Comparison of ENCODE assay signal across 8 cellular contexts in the genomic region with DNA sequence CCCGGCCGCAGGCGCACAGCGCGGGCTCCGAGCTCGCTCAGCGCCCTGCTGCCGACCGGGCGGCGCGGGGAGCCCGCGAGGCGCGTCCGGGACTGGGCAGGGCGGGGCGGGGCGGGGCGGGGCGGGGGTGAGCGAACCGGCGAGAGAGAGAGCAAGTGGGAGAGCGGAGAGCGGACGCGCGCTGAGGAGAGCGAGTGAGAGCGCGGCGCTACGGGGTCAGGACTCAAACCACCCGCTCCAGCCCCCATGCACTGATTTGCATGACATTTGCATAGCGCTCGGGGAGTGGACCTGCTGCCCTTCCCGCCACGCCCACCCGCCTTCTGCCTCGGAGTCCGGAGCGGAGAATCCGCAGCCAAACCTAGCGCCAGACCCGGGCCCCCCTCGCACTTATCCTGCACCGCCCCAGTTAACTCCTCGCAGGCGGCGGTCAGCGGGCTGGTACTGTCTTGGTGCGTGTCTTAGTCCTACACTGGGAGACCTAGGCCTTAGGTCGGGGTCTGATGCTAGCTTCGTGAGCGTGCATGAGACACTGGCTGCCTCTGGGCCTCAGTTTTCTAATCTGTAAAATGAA.
DNase-seq lines count a peak whose midpoint lies in the region; ATAC-seq lines count a peak whose summit lies in the region.

A gene with protein sequence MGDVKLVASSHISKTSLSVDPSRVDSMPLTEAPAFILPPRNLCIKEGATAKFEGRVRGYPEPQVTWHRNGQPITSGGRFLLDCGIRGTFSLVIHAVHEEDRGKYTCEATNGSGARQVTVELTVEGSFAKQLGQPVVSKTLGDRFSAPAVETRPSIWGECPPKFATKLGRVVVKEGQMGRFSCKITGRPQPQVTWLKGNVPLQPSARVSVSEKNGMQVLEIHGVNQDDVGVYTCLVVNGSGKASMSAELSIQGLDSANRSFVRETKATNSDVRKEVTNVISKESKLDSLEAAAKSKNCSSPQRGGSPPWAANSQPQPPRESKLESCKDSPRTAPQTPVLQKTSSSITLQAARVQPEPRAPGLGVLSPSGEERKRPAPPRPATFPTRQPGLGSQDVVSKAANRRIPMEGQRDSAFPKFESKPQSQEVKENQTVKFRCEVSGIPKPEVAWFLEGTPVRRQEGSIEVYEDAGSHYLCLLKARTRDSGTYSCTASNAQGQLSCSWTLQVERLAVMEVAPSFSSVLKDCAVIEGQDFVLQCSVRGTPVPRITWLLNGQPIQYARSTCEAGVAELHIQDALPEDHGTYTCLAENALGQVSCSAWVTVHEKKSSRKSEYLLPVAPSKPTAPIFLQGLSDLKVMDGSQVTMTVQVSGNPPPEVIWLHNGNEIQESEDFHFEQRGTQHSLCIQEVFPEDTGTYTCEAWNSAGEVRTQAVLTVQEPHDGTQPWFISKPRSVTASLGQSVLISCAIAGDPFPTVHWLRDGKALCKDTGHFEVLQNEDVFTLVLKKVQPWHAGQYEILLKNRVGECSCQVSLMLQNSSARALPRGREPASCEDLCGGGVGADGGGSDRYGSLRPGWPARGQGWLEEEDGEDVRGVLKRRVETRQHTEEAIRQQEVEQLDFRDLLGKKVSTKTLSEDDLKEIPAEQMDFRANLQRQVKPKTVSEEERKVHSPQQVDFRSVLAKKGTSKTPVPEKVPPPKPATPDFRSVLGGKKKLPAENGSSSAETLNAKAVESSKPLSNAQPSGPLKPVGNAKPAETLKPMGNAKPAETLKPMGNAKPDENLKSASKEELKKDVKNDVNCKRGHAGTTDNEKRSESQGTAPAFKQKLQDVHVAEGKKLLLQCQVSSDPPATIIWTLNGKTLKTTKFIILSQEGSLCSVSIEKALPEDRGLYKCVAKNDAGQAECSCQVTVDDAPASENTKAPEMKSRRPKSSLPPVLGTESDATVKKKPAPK (N-terminal part only) (minus strand): TSS at position 75 of the 574 bp plus-strand sequence. CDS start 90,491 bp downstream, outside the sequence.

- in situ Hi-C loops in KBM-7 (cut with MboI; ENCODE audit: low pct_unique_long_range_greater_than_20kb, low sequenced_read_pairs) (no loop called here), T47D (cut with HindIII; ENCODE audit: low pct_unique_long_range_greater_than_20kb, low sequenced_read_pairs) (no loop called here)

- H3K27ac ChIP-seq in skin epidermis: peak within 1 kb of the TSS in 2 of 21 experiments; percentile 21 to 25

- peak; percentile 73 for ATAC-seq in GM19372 (IDR thresholded peaks at IDR 0.05; ENCODE audit: low read depth, unreplicated experiment)
- ATAC-seq in HG03442 (IDR thresholded peaks at IDR 0.05; ENCODE audit: unreplicated experiment): no peak

- peak within 1 kb of the TSS; percentile 28 to 44 (median 35) for H3K4me3 ChIP-seq in skin epidermis

- DNase-seq in CD1c-positive myeloid dendritic cell (ENCODE audit: extremely low spot score) (peak; percentile 68), KBM-7 (peak; percentile 92), RPMI8226 (peak; percentile 85), T47D (ENCODE audit: low read depth in 1 of 2, low spot score in 1 of 2) (peak; percentile 81 to 97), iPS-NIHi11 (ENCODE audit: low spot score) (peak; percentile 91)
